11 cellular contexts compared by ENCODE assay signal in the genomic region with DNA sequence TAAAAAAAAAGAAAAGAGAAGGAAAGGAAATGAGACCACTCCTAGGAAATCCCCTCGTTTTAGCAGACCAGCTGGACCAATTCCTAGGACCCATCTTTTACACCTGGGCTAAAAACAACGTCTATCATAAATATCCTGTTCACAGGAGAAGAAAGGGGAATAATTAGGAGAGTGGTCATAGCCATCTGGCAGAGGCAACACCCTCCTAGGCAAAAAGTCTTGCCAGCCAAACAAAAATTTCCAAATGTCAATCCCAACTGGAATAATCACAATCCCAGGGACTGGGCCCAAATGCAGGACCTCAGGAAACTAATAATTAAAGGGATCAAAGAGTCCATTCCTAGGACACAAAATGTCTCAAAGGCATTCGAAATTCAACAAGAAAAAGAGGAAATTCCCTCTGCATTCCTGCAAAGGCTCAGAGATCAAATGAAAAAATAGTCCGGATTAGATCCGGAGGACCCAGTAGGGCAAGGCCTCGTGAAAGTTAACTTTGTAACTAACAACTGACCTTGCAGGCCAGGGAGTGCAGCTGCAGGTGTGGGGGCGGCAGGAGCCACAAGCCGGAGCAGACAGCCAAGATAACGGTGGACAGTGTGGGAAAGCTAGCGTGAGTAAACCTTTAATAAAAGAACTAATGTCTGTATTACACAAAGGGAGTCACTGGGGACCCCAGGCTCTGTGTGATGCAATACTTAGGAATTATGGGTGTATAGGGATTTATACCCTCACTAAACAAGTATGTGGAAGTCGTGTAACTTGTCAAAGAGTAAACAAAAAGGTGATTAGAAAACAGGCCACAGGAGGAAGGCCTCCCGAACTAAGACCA. TPM values are rescaled to one million over a fixed set of nuclear protein-coding genes. Genes with fewer than 3 reads are reported as not detected.
DNase-seq lines count a peak whose midpoint lies in the region; ATAC-seq and TF ChIP-seq lines count a peak whose summit lies in the region.
"Had no signal": no experiment of that assay in that cellular context is flagged by ENCODE, and none has a peak within 500 bp of the region (broad histone marks: within the 10 kb centered on the region; RNA-seq: fewer than 3 reads in every experiment).

No MANE protein-coding gene starts in this region.

- no peak overlapping the region for H2AK9ac ChIP-seq in IMR-90 (replicated peaks; ENCODE audit: low read depth, low read length, poor library complexity)

- H4K8ac ChIP-seq in IMR-90 (ENCODE audit: low read depth in 2 of 2, low read length in 2 of 2) = no peak overlapping the region

- no peak overlapping the region for H2BK5ac ChIP-seq in IMR-90 (ENCODE audit: low read depth, low read length, poor library complexity, severe bottlenecking)

- no peak overlapping the region for H3K4me2 ChIP-seq in IMR-90 (ENCODE audit: low read depth, low read length)

- no peak overlapping the region for H3K18ac ChIP-seq in IMR-90 (ENCODE audit: low read depth, low read length)

- peaks cover 5% of the 10 kb centered on the region for H3K36me3 Mint-ChIP-seq in chondrocyte (ENCODE audit: low read depth)
- peaks cover 4% of the 10 kb centered on the region; the same call in 1 of the 2 replicates for H3K36me3 Mint-ChIP-seq in HFFc6 (ENCODE audit: low read depth)
- no peaks in the 10 kb centered on the region for H3K36me3 Mint-ChIP-seq in activated T-cell treated with anti-CD3 and anti-CD28 coated beads, Interleukin-2, amount 50 U/mL, for 4 hours (ENCODE audit: insufficient read depth)
- H3K36me3 Mint-ChIP-seq: stimulated activated memory B cell treated with anti-CD40 and anti-IgM and Interleukin-4, amounts not matched to agents 10 μg/mL and 1 μg/mL and 100 μg/mL, for 72 hours had no signal

- 66% methylated on average over 5 of the region's 12 CpGs; no CpG with 5 or more reads in 1 of the 2 experiments for WGBS in IMR-90 (ENCODE audit: extremely low coverage in 2 of 2, insufficient read length in 1 of 2), 2 experiments

- TF ChIP-seq CTCF in IMR-90 (conservative IDR thresholded peaks at IDR 0.05; ENCODE audit: low read depth, low read length) (no peak), chondrocyte (IDR thresholded peaks at IDR 0.05) (no peak), left lung (IDR thresholded peaks at IDR 0.05) (no peak), HFFc6 (IDR thresholded peaks at IDR 0.05) (no peak)

- no peak overlapping the region for H2AK5ac ChIP-seq in IMR-90 (ENCODE audit: low read depth, low read length)

- H3K56ac ChIP-seq in IMR-90 (ENCODE audit: extremely low read depth, insufficient read depth, low read length) = no peak overlapping the region

- H3K4me1 Mint-ChIP-seq in chondrocyte (ENCODE audit: low read depth) (peaks cover 8% of the 10 kb centered on the region), HFFc6 (ENCODE audit: low read depth) (peaks cover 6% of the 10 kb centered on the region; the same call in 1 of the 2 replicates)
- no peaks in the 10 kb centered on the region for H3K4me1 Mint-ChIP-seq in activated T-cell treated with anti-CD3 and anti-CD28 coated beads, Interleukin-2, amount 50 U/mL, for 4 hours (ENCODE audit: low read depth)
- H3K4me1 Mint-ChIP-seq: stimulated activated memory B cell treated with anti-CD40 and anti-IgM and Interleukin-4, amounts not matched to agents 10 μg/mL and 1 μg/mL and 100 μg/mL, for 72 hours had no signal

- 0 out of 2 replicates have a peak, but pooled peaks cover 2% of the 10 kb centered on the region for H3K9me1 ChIP-seq in IMR-90 (ENCODE audit: insufficient read depth, low read length)

- peak overlapping the region; percentile 45 for H3K27ac Mint-ChIP-seq in chondrocyte (ENCODE audit: unreplicated experiment)
- no peak overlapping the region for H3K27ac Mint-ChIP-seq in HFFc6
- H3K27ac Mint-ChIP-seq: stimulated activated memory B cell treated with anti-CD40 and anti-IgM and Interleukin-4, amounts not matched to agents 10 μg/mL and 1 μg/mL and 100 μg/mL, for 72 hours had no signal

- H3K9ac ChIP-seq in IMR-90 (ENCODE audit: low read depth, low read length) = no peak overlapping the region
- H3K9ac ChIP-seq in subcutaneous abdominal adipose tissue (ENCODE audit: low read length in 5 of 5) = no peak overlapping the region

- POLR2A ChIA-PET in IMR-90 (lab: Charles Lee; ENCODE audit: unreplicated experiment) = no interaction called here

- no peak overlapping the region for H3K4me3 Mint-ChIP-seq in chondrocyte (ENCODE audit: unreplicated experiment)
- no peak overlapping the region for H3K4me3 Mint-ChIP-seq in HFFc6
- no peak overlapping the region for H3K4me3 Mint-ChIP-seq in activated T-cell treated with anti-CD3 and anti-CD28 coated beads, Interleukin-2, amount 50 U/mL, for 4 hours
- H3K4me3 Mint-ChIP-seq: stimulated activated memory B cell treated with anti-CD40 and anti-IgM and Interleukin-4, amounts not matched to agents 10 μg/mL and 1 μg/mL and 100 μg/mL, for 72 hours had no signal

- no TSS peak for BruUV-seq in IMR-90 (replicated peaks; lab: Mats Ljungman, UMichigan)

- H3K4me1 ChIP-seq in IMR-90 (ENCODE audit: control insufficient read depth, insufficient read depth, low read length) (peaks cover 2% of the 10 kb centered on the region; the same call in 1 of the 2 replicates), left lung (peaks cover 0 to 9% of the 10 kb centered on the region in 2 donors), subcutaneous abdominal adipose tissue (ENCODE audit: control insufficient read depth in 5 of 5, insufficient read depth in 5 of 5, low read length in 5 of 5) (peaks cover 0 to 10% (median 8%) of the 10 kb centered on the region in 5 donors)

- H3K27ac ChIP-seq in IMR-90 (ENCODE audit: insufficient read depth, low read length) (no peak overlapping the region), left lung (peak overlapping the region in 1 of 2 donors; percentile 34), subcutaneous abdominal adipose tissue (ENCODE audit: low read depth, low read length) (peak overlapping the region; percentile 32)

- H3K9me3 Mint-ChIP-seq in chondrocyte (ENCODE audit: low read depth) (peaks cover 4% of the 10 kb centered on the region), HFFc6 (no peaks in the 10 kb centered on the region)
- no peaks in the 10 kb centered on the region for H3K9me3 Mint-ChIP-seq in activated T-cell treated with anti-CD3 and anti-CD28 coated beads, Interleukin-2, amount 50 U/mL, for 4 hours

- TF ChIP-seq POLR2A in IMR-90 (IDR thresholded peaks at IDR 0.05; ENCODE audit: low read depth, low read length) = no peak

- intact Hi-C loops in IMR-90 (cut with micrococcal nuclease) = no loop called here
- intact Hi-C loops in left lung (cut with DNase I) = no loop called here

- no peak for TF ChIP-seq RAD21 in IMR-90 (IDR thresholded peaks at IDR 0.05; ENCODE audit: low read length)

- peaks cover 5 to 7% of the 10 kb centered on the region in 2 experiments; a peak in 2 of 4 replicates for H3K79me1 ChIP-seq in IMR-90 (ENCODE audit: low read depth in 1 of 2, low read length in 2 of 2)

- dilution Hi-C loops in IMR-90 (cut with HindIII; ENCODE audit: low sequenced_read_pairs, unreplicated experiment) = no loop called here

- no peak overlapping the region for H4K91ac ChIP-seq in IMR-90 (ENCODE audit: insufficient read depth, low read depth, low read length)

- H3K27me3 ChIP-seq in IMR-90 (ENCODE audit: control insufficient read depth, insufficient read depth, low read length) (no peaks in the 10 kb centered on the region), left lung (no peaks in the 10 kb centered on the region), subcutaneous abdominal adipose tissue (ENCODE audit: control insufficient read depth in 5 of 5, insufficient read depth in 4 of 5, low read length in 5 of 5) (no peaks in the 10 kb centered on the region)

- no peak overlapping the region for H3K4me3 ChIP-seq in IMR-90 (ENCODE audit: insufficient read depth, low read depth, low read length)
- H3K4me3 ChIP-seq in left lung = no peak overlapping the region
- H3K4me3 ChIP-seq in subcutaneous abdominal adipose tissue (ENCODE audit: low read depth in 1 of 5, low read length in 5 of 5) = no peak overlapping the region

- peak overlapping the region; percentile 73 for H2AFZ ChIP-seq in IMR-90 (replicated peaks; ENCODE audit: low read length, poor library complexity)

- H2BK15ac ChIP-seq in IMR-90 (ENCODE audit: low read depth, low read length) = no peak overlapping the region

- DNase-seq in IMR-90 (peak; percentile 47), chondrocyte (ENCODE audit: low spot score) (no peak), left lung (no peak), HFFc6 (no peak)
- DNase-seq in activated T-cell treated with anti-CD3 and anti-CD28 coated beads, Interleukin-2, amount 50 U/mL, for 4 hours = no peak
- DNase-seq: midbrain, NCI-H82 had no signal

- no peak overlapping the region for H3K4ac ChIP-seq in IMR-90 (ENCODE audit: low read depth, low read length)

- 0 out of 2 replicates have a peak, but pooled peaks have one; percentile 11 for ATAC-seq in IMR-90 (ENCODE audit: low read depth)
- peak; percentile 79 for ATAC-seq in left lung
- no peak for ATAC-seq in HG02870 (IDR thresholded peaks at IDR 0.05; ENCODE audit: unreplicated experiment)
- ATAC-seq in GM18517 (IDR thresholded peaks at IDR 0.05; ENCODE audit: unreplicated experiment) = no peak
- no peak for ATAC-seq in activated T-cell treated with anti-CD3 and anti-CD28 coated beads, Interleukin-2, amount 50 U/mL, for 4 hours
- ATAC-seq: stimulated activated memory B cell treated with anti-CD40 and anti-IgM and Interleukin-4, amounts not matched to agents 10 μg/mL and 1 μg/mL and 100 μg/mL, for 72 hours had no signal

- H3K27me3 Mint-ChIP-seq in chondrocyte (ENCODE audit: low read depth) (no peaks in the 10 kb centered on the region), HFFc6 (ENCODE audit: insufficient read depth) (no peaks in the 10 kb centered on the region)
- no peaks in the 10 kb centered on the region for H3K27me3 Mint-ChIP-seq in activated T-cell treated with anti-CD3 and anti-CD28 coated beads, Interleukin-2, amount 50 U/mL, for 4 hours (ENCODE audit: low read depth)
- H3K27me3 Mint-ChIP-seq: stimulated activated memory B cell treated with anti-CD40 and anti-IgM and Interleukin-4, amounts not matched to agents 10 μg/mL and 1 μg/mL and 100 μg/mL, for 72 hours had no signal

- no peak overlapping the region for H3K23ac ChIP-seq in IMR-90 (ENCODE audit: low read depth, low read length)

- H3K9me3 ChIP-seq in IMR-90 (ENCODE audit: control insufficient read depth, insufficient read depth, low read length) (no peaks in the 10 kb centered on the region), left lung (no peaks in the 10 kb centered on the region), subcutaneous abdominal adipose tissue (ENCODE audit: control insufficient read depth in 5 of 5, low read length in 5 of 5) (peaks cover 0 to 5% (median 0%) of the 10 kb centered on the region in 5 donors)

- no peak overlapping the region for H3K14ac ChIP-seq in IMR-90 (replicated peaks; ENCODE audit: low read depth, low read length)

- no peak overlapping the region for H2BK20ac ChIP-seq in IMR-90 (ENCODE audit: low read depth, low read length)

- H4K20me1 ChIP-seq in IMR-90 (ENCODE audit: insufficient read depth, low read length) = no peaks in the 10 kb centered on the region

- no peak overlapping the region for H2BK120ac ChIP-seq in IMR-90 (ENCODE audit: low read depth, low read length)

- in situ Hi-C loops in IMR-90 (cut with MboI; ENCODE audit: low sequenced_read_pairs) = no loop called here

- CTCF ChIA-PET in IMR-90 (lab: Yijun Ruan, JAX) = no interaction called here

- H3K36me3 ChIP-seq in IMR-90 (ENCODE audit: control insufficient read depth, insufficient read depth, low read length) (no peaks in the 10 kb centered on the region), left lung (no peaks in the 10 kb centered on the region), subcutaneous abdominal adipose tissue (ENCODE audit: control insufficient read depth in 5 of 5, insufficient read depth in 5 of 5, low read length in 5 of 5) (no peaks in the 10 kb centered on the region)

- no peak overlapping the region for H4K5ac ChIP-seq in IMR-90 (ENCODE audit: low read depth, low read length)

RNA-seq across cellular contexts. Expression of a gene that starts 11.7 kb away (rescaled TPM):
- total RNA-seq in IMR-90 (2012; rRNA removed) (2.0 and 3.3 TPM in 2 replicates), chondrocyte (3.0 to 4.4 TPM (median 3.8 TPM) in 3 replicates), left lung (1 to 10 TPM; 5.1 to 5.2 TPM)
- 0.87 and 1.2 TPM in 2 replicates for polyA plus RNA-seq in IMR-90 (2012; rRNA removed)
- 0.15 and 0.17 TPM in 2 replicates for polyA plus RNA-seq in IMR-90 (2012; cell fraction: cytosol; rRNA removed)
- polyA plus RNA-seq in IMR-90 (2012; cell fraction: nucleus; rRNA removed; ENCODE audit: low replicate concordance) = 0.16 and 0.95 TPM in 2 replicates
- total RNA-seq in HFFc6 (2021; fragmentation: NEBNext Ultra II Directional; extraction: Animal tissue kit (Norgen Biotek cat#: 25700)) = 1 to 10 TPM; 2.9 to 3.8 (median 3.3) TPM
- under 1 TPM; 0.11 to 0.21 (median 0.18) TPM for total RNA-seq in activated T-cell treated with anti-CD3 and anti-CD28 coated beads, Interleukin-2, amount 50 U/mL, for 4 hours

Comparison
In these comparisons a context has a peak if more than half of its experiments do, and no peak if none do; other contexts are left out.
1. ATAC-seq: peak in IMR-90 (single experiment) and left lung (single experiment); none in HG02870 (single experiment), GM18517 (single experiment) and activated T-cell treated with anti-CD3 and anti-CD28 coated beads, Interleukin-2, amount 50 U/mL, for 4 hours (0 of 2).